ENCODE assay signal across 15 cellular contexts in the genomic region with DNA sequence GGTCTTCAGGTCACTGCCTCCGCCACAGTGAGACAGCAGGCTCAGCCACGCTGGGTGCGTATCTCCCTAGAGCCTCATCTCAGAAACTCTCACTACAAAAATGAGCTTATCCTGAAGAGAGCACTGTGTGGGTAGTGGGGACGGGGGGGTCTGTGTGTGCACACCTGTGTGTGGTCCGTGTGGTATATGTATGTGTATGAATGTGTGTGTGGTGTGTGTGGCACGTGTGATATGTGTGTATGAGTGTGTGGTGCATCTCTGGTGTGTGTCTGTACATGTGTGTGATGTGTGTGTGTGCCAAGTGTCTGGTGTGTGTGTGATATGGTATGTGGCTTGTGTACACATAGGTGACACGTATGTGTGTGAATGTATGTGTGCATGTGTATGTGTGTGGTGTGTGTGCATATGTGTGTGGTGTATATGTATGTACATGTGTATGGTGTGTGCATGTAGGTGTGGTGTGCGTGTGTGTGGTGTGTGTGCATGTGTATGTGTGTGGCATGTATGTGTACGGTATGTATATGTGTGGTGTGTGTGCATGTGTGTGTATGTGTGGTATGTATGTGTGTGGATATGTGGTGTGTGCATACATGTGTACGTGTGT.
A peak's percentile ranks its signal among the peaks of the same experiment; 100 is the strongest.
DNase-seq lines count a peak whose midpoint lies in the region; ATAC-seq, FAIRE-seq and TF ChIP-seq lines count a peak whose summit lies in the region.
"Had no signal": no experiment of that assay in that cellular context is flagged by ENCODE, and none has a peak within 500 bp of the region (broad histone marks: within the 10 kb centered on the region; RNA-seq: fewer than 3 reads in every experiment).

No MANE protein-coding gene starts in this region.

- H3K4ac ChIP-seq in H1 (replicated peaks; ENCODE audit: insufficient read length, low read depth, low read length), result no peak overlapping the region

- peak overlapping the region; percentile 99 for H3K56ac ChIP-seq in H1 (replicated peaks; ENCODE audit: insufficient read length, low read depth, low read length)

- H2BK12ac ChIP-seq in H1 (ENCODE audit: low read depth, low read length), result no peak overlapping the region

- H4K91ac ChIP-seq in H1 (replicated peaks; ENCODE audit: insufficient read length, low read length), result peak overlapping the region; percentile 73

- peaks cover 11% of the 10 kb centered on the region for H3K23me2 ChIP-seq in H1 (ENCODE audit: low read depth, low read length)

- no peak overlapping the region for H2BK20ac ChIP-seq in H1 (ENCODE audit: low read length)

- H4K5ac ChIP-seq in H1 (ENCODE audit: insufficient read length, low read depth, low read length), result no peak overlapping the region

- POLR2A ChIA-PET in H1 (lab: Charles Lee; ENCODE audit: partially characterized antibody), result no interaction called here
- POLR2A ChIA-PET in naive thymus-derived CD4-positive, alpha-beta T cell (lab: Charles Lee), result no interaction called here

- H3K4me3 ChIP-seq in astrocyte (ENCODE audit: insufficient read depth, low read depth, low read length) (no peak overlapping the region), H1 (ENCODE audit: extremely low read depth in 1 of 4, insufficient read depth in 2 of 4, low read depth in 3 of 4, low read length in 4 of 4) (no peak overlapping the region), WERI-Rb-1 (ENCODE audit: low read depth, low read length) (no peak overlapping the region)
- no peak overlapping the region for H3K4me3 ChIP-seq in naive thymus-derived CD4-positive, alpha-beta T cell (ENCODE audit: low read length)
- H3K4me3 ChIP-seq: A549, GM23338 had no signal

- no peaks in the 10 kb centered on the region for H3K4me1 Mint-ChIP-seq in astrocyte (ENCODE audit: low read depth, unreplicated experiment)
- peaks cover 0 to 2% (median 0%) of the 10 kb centered on the region in 7 donors for H3K4me1 Mint-ChIP-seq in naive thymus-derived CD4-positive, alpha-beta T cell
- H3K4me1 Mint-ChIP-seq: CD14-positive monocyte, GM23338, H9 had no signal

- no peak overlapping the region for H3K14ac ChIP-seq in H1 (ENCODE audit: insufficient read length)

- no peak for TF ChIP-seq EP300 in H1 (IDR thresholded peaks at IDR 0.05; ENCODE audit: borderline replicate concordance in 1 of 2, low read depth in 2 of 2, low read length in 2 of 2)

- FAIRE-seq in astrocyte (lab: Jason Lieb, UNC) (peak; percentile 60), H1 (lab: Jason Lieb, UNC) (no peak)
- FAIRE-seq: A549 had no signal

- H2AK5ac ChIP-seq in H1 (ENCODE audit: low read depth, low read length), result peak overlapping the region; percentile 4; the same call in 1 of the 2 replicates

- H3K23ac ChIP-seq in H1 (ENCODE audit: insufficient read length), result peak overlapping the region; percentile 43

- peak; percentile 31 for ATAC-seq in naive thymus-derived CD4-positive, alpha-beta T cell
- ATAC-seq in GM18502 (IDR thresholded peaks at IDR 0.05; ENCODE audit: poor library complexity, unreplicated experiment), result no peak
- ATAC-seq: CD8-positive, alpha-beta T cell; GM23338 had no signal

- H3K79me2 ChIP-seq in astrocyte (ENCODE audit: insufficient read depth, low read length) (no peaks in the 10 kb centered on the region), H1 (ENCODE audit: control insufficient read depth in 1 of 2, insufficient read depth in 2 of 2, low read length in 2 of 2) (no peaks in the 10 kb centered on the region)

- H3K27me3 ChIP-seq in astrocyte (ENCODE audit: insufficient read depth, low read length), result no peaks in the 10 kb centered on the region
- H3K27me3 ChIP-seq in H1 (replicated peaks in 1 of 4; ENCODE audit: control insufficient read depth in 3 of 4, extremely low read depth in 1 of 4, insufficient read depth in 3 of 4, low read length in 3 of 4), result no peaks in the 10 kb centered on the region
- H3K27me3 ChIP-seq in naive thymus-derived CD4-positive, alpha-beta T cell (ENCODE audit: control insufficient read depth in 2 of 2, insufficient read depth in 2 of 2, low read length in 2 of 2), result no peaks in the 10 kb centered on the region
- no peaks in the 10 kb centered on the region for H3K27me3 ChIP-seq in WERI-Rb-1 (ENCODE audit: insufficient read depth, low read depth, severe bottlenecking)
- H3K27me3 ChIP-seq: BE2C had no signal

- H3K27me3 Mint-ChIP-seq in astrocyte (ENCODE audit: low read depth, unreplicated experiment), result peaks cover 25% of the 10 kb centered on the region
- H3K27me3 Mint-ChIP-seq in naive thymus-derived CD4-positive, alpha-beta T cell, result peaks cover 0 to 3% (median 0%) of the 10 kb centered on the region in 5 donors

- H3K79me1 ChIP-seq in H1 (ENCODE audit: low read depth, low read length), result peaks cover 2% of the 10 kb centered on the region; the same call in 1 of the 2 replicates

- intact Hi-C loops in naive thymus-derived CD4-positive, alpha-beta T cell (cut with micrococcal nuclease), result no loop called here

- TF ChIP-seq POLR2A in H1 (IDR thresholded peaks at IDR 0.05; ENCODE audit: control extremely low read depth in 1 of 2, low read depth in 2 of 2, low read length in 2 of 2), result no peak

- H3K9me3 ChIP-seq in astrocyte (ENCODE audit: insufficient read depth, low read depth, low read length) (peaks cover 16% of the 10 kb centered on the region), H1 (ENCODE audit: insufficient read depth in 2 of 2, low read depth in 1 of 2, low read length in 1 of 2) (peaks cover 2 to 10% of the 10 kb centered on the region in 2 experiments; a peak in 2 of 4 replicates), WERI-Rb-1 (ENCODE audit: severe bottlenecking) (no peaks in the 10 kb centered on the region)
- no peaks in the 10 kb centered on the region for H3K9me3 ChIP-seq in naive thymus-derived CD4-positive, alpha-beta T cell (ENCODE audit: control insufficient read depth in 2 of 3, low read length in 3 of 3)
- H3K9me3 ChIP-seq: A549 had no signal

- H2AFZ ChIP-seq in astrocyte (ENCODE audit: low read depth, low read length), result no peak overlapping the region
- H2AFZ ChIP-seq in H1 (ENCODE audit: low read length), result no peak overlapping the region
- H2AFZ ChIP-seq: GM23338 had no signal

- no peak overlapping the region for H4K8ac ChIP-seq in H1 (ENCODE audit: extremely low read depth, insufficient read depth, low read length)

- H3K36me3 ChIP-seq in astrocyte (ENCODE audit: insufficient read depth, low read length) (no peaks in the 10 kb centered on the region), H1 (ENCODE audit: control insufficient read depth in 2 of 4, insufficient read depth in 4 of 4, low read length in 3 of 4) (no peaks in the 10 kb centered on the region; a peak in 1 of 8 replicates), WERI-Rb-1 (no peaks in the 10 kb centered on the region)
- no peaks in the 10 kb centered on the region for H3K36me3 ChIP-seq in naive thymus-derived CD4-positive, alpha-beta T cell (ENCODE audit: control insufficient read depth in 2 of 3, insufficient read depth in 3 of 3, low read length in 3 of 3)
- H3K36me3 ChIP-seq: BE2C had no signal

- H2BK5ac ChIP-seq in H1 (ENCODE audit: low read depth, low read length), result no peak overlapping the region

- peaks cover 2% of the 10 kb centered on the region for H3K9me3 Mint-ChIP-seq in astrocyte (ENCODE audit: unreplicated experiment)
- no peaks in the 10 kb centered on the region for H3K9me3 Mint-ChIP-seq in naive thymus-derived CD4-positive, alpha-beta T cell
- H3K9me3 Mint-ChIP-seq: CD8-positive, alpha-beta T cell; GM23338; H9 had no signal

- H3K36me3 Mint-ChIP-seq in astrocyte (ENCODE audit: low read depth, unreplicated experiment), result no peaks in the 10 kb centered on the region
- no peaks in the 10 kb centered on the region for H3K36me3 Mint-ChIP-seq in naive thymus-derived CD4-positive, alpha-beta T cell
- H3K36me3 Mint-ChIP-seq: CD14-positive monocyte; CD8-positive, alpha-beta T cell had no signal

- no peak for TF ChIP-seq RAD21 in H1 (IDR thresholded peaks at IDR 0.05 in 1 of 2, conservative IDR thresholded peaks at IDR 0.05 in 1 of 2; ENCODE audit: low read depth in 2 of 2, low read length in 2 of 2)

- H3K27ac Mint-ChIP-seq in astrocyte (ENCODE audit: unreplicated experiment), result no peak overlapping the region
- H3K27ac Mint-ChIP-seq in naive thymus-derived CD4-positive, alpha-beta T cell, result no peak overlapping the region
- H3K27ac Mint-ChIP-seq: CD14-positive monocyte; CD8-positive, alpha-beta T cell; GM23338; H9 had no signal

- TF ChIP-seq CTCF in astrocyte (IDR thresholded peaks at IDR 0.05; ENCODE audit: insufficient read depth, low read depth, low read length), result no peak
- TF ChIP-seq CTCF in H1 (IDR thresholded peaks at IDR 0.05; ENCODE audit: control extremely low read depth in 1 of 3, insufficient read depth in 1 of 3, low read depth in 1 of 3, low read length in 3 of 3), result no peak
- no peak for TF ChIP-seq CTCF in WERI-Rb-1 (IDR thresholded peaks at IDR 0.05; ENCODE audit: low read depth, low read length)

- H2BK15ac ChIP-seq in H1 (ENCODE audit: low read length), result no peak overlapping the region

- CTCF ChIA-PET in H1 (lab: Charles Lee; ENCODE audit: partially characterized antibody), result no interaction called here
- CTCF ChIA-PET in naive thymus-derived CD4-positive, alpha-beta T cell (lab: Charles Lee), result no interaction called here

- H3K18ac ChIP-seq in H1 (ENCODE audit: extremely low read depth, low read length), result no peak overlapping the region

- H3K4me1 ChIP-seq in astrocyte (ENCODE audit: insufficient read depth, low read length) (no peaks in the 10 kb centered on the region), H1 (replicated peaks in 1 of 4; ENCODE audit: control insufficient read depth in 3 of 4, insufficient read depth in 4 of 4, low read length in 3 of 4) (no peaks in the 10 kb centered on the region)
- H3K4me1 ChIP-seq in naive thymus-derived CD4-positive, alpha-beta T cell (ENCODE audit: control insufficient read depth in 2 of 2, insufficient read depth in 2 of 2, low read length in 2 of 2), result no peaks in the 10 kb centered on the region
- H3K4me1 ChIP-seq: A549 had no signal

- no peak overlapping the region for H3K27ac ChIP-seq in astrocyte (ENCODE audit: low read depth, low read length)
- no peak overlapping the region for H3K27ac ChIP-seq in H1 (ENCODE audit: low read depth, low read length)
- no peak overlapping the region for H3K27ac ChIP-seq in naive thymus-derived CD4-positive, alpha-beta T cell (ENCODE audit: low read depth, low read length)
- H3K27ac ChIP-seq in WERI-Rb-1, result no peak overlapping the region
- H3K27ac ChIP-seq: A549 had no signal

- H4K20me1 ChIP-seq in astrocyte (ENCODE audit: insufficient read depth, low read length) (no peaks in the 10 kb centered on the region), H1 (replicated peaks in 1 of 2; ENCODE audit: control insufficient read depth in 1 of 2, insufficient read depth in 2 of 2, low read length in 2 of 2) (peaks cover 0 to 10% of the 10 kb centered on the region in 2 experiments)

- no peak overlapping the region for H2BK120ac ChIP-seq in H1 (replicated peaks; ENCODE audit: low read depth, low read length)

- 91% methylated on average over 10 of the region's 10 CpGs; no CpG with 5 or more reads in 1 of the 2 experiments for WGBS in H1 (ENCODE audit: extremely low coverage in 1 of 2, insufficient coverage in 1 of 2, insufficient read length in 1 of 2, insufficient replicate concordance in 2 of 2, low coverage in 1 of 2, low lambda C conversion rate in 2 of 2, missing lambda C conversion rate in 1 of 2), 2 experiments

- H3K9ac ChIP-seq in astrocyte (ENCODE audit: low read length), result no peak overlapping the region
- H3K9ac ChIP-seq in H1 (replicated peaks in 1 of 4; ENCODE audit: extremely low read depth in 1 of 4, low read depth in 3 of 4, low read length in 3 of 4), result no peak overlapping the region

- H3K4me3 Mint-ChIP-seq in astrocyte (ENCODE audit: unreplicated experiment), result no peak overlapping the region
- no peak overlapping the region for H3K4me3 Mint-ChIP-seq in naive thymus-derived CD4-positive, alpha-beta T cell
- H3K4me3 Mint-ChIP-seq: CD14-positive monocyte; CD8-positive, alpha-beta T cell; GM23338; H9 had no signal

- DNase-seq in astrocyte (ENCODE audit: low read depth), result no peak
- no peak for DNase-seq in H1 (ENCODE audit: low read depth in 1 of 2, low spot score in 2 of 2)
- no peak for DNase-seq in naive thymus-derived CD4-positive, alpha-beta T cell
- DNase-seq in WERI-Rb-1, result no peak
- no peak for DNase-seq in ecto neural progenitor cell (ENCODE audit: low spot score)
- no peak for DNase-seq in germinal center (ENCODE audit: low spot score)
- DNase-seq: BE2C; CD8-positive, alpha-beta T cell; DMS53; H9; KBM-7 had no signal

- H3K4me2 ChIP-seq in astrocyte (ENCODE audit: low read length) (no peak overlapping the region), H1 (ENCODE audit: insufficient read depth in 1 of 2, low read depth in 2 of 2, low read length in 2 of 2) (no peak overlapping the region)
- H3K4me2 ChIP-seq: A549, GM23338 had no signal
